Comparison of ENCODE assay signal across 25 cellular contexts in the genomic region with DNA sequence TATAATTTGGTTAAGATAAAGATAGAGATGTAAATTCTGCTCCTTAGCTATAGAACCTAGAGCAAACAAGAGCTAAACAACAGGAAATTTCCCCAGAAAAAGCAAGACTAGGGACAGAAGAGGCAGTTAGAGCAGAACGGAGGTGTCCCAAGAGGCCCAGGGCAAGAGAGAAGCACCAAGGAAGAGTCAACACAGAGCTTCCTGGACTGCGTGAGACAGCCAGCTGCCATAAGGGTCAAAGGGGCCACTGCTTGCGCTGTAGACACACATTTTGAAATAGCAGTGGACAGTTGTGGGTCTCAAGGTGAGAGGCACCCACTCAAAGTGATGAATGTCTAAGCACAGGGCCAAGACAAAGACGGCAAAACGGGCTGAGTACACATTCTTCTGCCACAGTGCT.
"Had no signal": no experiment of that assay in that cellular context is flagged by ENCODE, and none has a peak within 500 bp of the region (broad histone marks: within the 10 kb centered on the region; RNA-seq: fewer than 3 reads in every experiment).

No MANE protein-coding gene starts in this region.

- H3K27me3 Mint-ChIP-seq: activated CD4-positive, alpha-beta memory T cell treated with anti-CD3 and anti-CD28 coated beads, Interleukin-2, amount 10 ng/mL, durations not matched to agents 7 days and 5 days; activated CD4-positive, alpha-beta T cell treated with anti-CD3 and anti-CD28 coated beads, Interleukin-2, amount 10 ng/mL, durations not matched to agents 7 days and 5 days; activated naive CD8-positive, alpha-beta T cell; activated T-helper 17 cell treated with anti-CD3 and anti-CD28 coated beads, Interleukin-2, amount 50 U/mL, for 72 hours had no signal

- H3K36me3 ChIP-seq: brain microvascular endothelial cell, cardiac muscle cell, Peyer's patch had no signal

- H3K4me1 Mint-ChIP-seq: activated CD4-positive, alpha-beta memory T cell treated with anti-CD3 and anti-CD28 coated beads, Interleukin-2, amount 10 ng/mL, durations not matched to agents 7 days and 5 days; activated CD4-positive, alpha-beta T cell treated with anti-CD3 and anti-CD28 coated beads, Interleukin-2, amount 10 ng/mL, durations not matched to agents 7 days and 5 days; activated T-helper 17 cell treated with anti-CD3 and anti-CD28 coated beads, Interleukin-2, amount 50 U/mL, for 72 hours had no signal

- DNase-seq: activated CD4-positive, alpha-beta memory T cell treated with anti-CD3 and anti-CD28 coated beads, Interleukin-2, amount 10 ng/mL, durations not matched to agents 7 days and 5 days; activated CD4-positive, alpha-beta T cell treated with anti-CD3 and anti-CD28 coated beads, Interleukin-2, amount 10 ng/mL, durations not matched to agents 7 days and 5 days; activated CD4-positive, CD25-positive, alpha-beta regulatory T cell; activated gamma-delta T cell; activated naive CD4-positive, alpha-beta T cell treated with anti-CD3 and anti-CD28 coated beads for 36 hours; activated T-cell treated with anti-CD3 and anti-CD28 coated beads for 4 hours; activated T-cell treated with anti-CD3 and anti-CD28 coated beads, Interleukin-2, amount 50 U/mL, for 48 hours; amygdala; brain microvascular endothelial cell; MV-4-11; NCI-H1092 treated with DMSO at 0.1 percent for 48 hours; NCI-H1417 treated with DMSO at 0.1 percent for 48 hours; NCI-H1694; NCI-H2029; NCI-H2107; NCI-H2171 treated with DMSO at 0.1 percent for 48 hours; NCI-H226; Peyer's patch; Right ventricle myocardium superior; T-helper 9 cell had no signal

- ATAC-seq: activated T-helper 17 cell treated with anti-CD3 and anti-CD28 coated beads, Interleukin-2, amount 50 U/mL, for 72 hours had no signal

- H3K9me3 Mint-ChIP-seq: activated naive CD4-positive, alpha-beta T cell treated with anti-CD3 and anti-CD28 coated beads for 36 hours; activated T-helper 17 cell treated with anti-CD3 and anti-CD28 coated beads, Interleukin-2, amount 50 U/mL, for 72 hours had no signal

- H3K27me3 ChIP-seq: brain microvascular endothelial cell, cardiac muscle cell, Peyer's patch had no signal

- H3K4me3 Mint-ChIP-seq: activated CD4-positive, alpha-beta memory T cell treated with anti-CD3 and anti-CD28 coated beads, Interleukin-2, amount 10 ng/mL, durations not matched to agents 7 days and 5 days; activated CD4-positive, alpha-beta T cell treated with anti-CD3 and anti-CD28 coated beads, Interleukin-2, amount 10 ng/mL, durations not matched to agents 7 days and 5 days; activated naive CD4-positive, alpha-beta T cell treated with anti-CD3 and anti-CD28 coated beads for 36 hours; activated naive CD8-positive, alpha-beta T cell; activated T-helper 17 cell treated with anti-CD3 and anti-CD28 coated beads, Interleukin-2, amount 50 U/mL, for 72 hours; T-helper 1 cell treated with Interleukin-12 subunit alpha and Interleukin-12 subunit beta and Interleukin-4 antibody, amounts not matched to agents 30 μg/mL and 1 μg/mL, for 36 hours had no signal

- H3K4me3 ChIP-seq: cardiac muscle cell, Peyer's patch had no signal

- H3K27ac ChIP-seq: brain microvascular endothelial cell, cardiac muscle cell, Peyer's patch, RWPE1 had no signal

- H3K9me3 ChIP-seq: Peyer's patch had no signal

- H3K4me1 ChIP-seq: Peyer's patch had no signal

- H3K27ac Mint-ChIP-seq: activated CD4-positive, alpha-beta memory T cell treated with anti-CD3 and anti-CD28 coated beads, Interleukin-2, amount 10 ng/mL, durations not matched to agents 7 days and 5 days; activated CD4-positive, alpha-beta T cell treated with anti-CD3 and anti-CD28 coated beads, Interleukin-2, amount 10 ng/mL, durations not matched to agents 7 days and 5 days; activated naive CD4-positive, alpha-beta T cell treated with anti-CD3 and anti-CD28 coated beads for 36 hours; activated naive CD8-positive, alpha-beta T cell; activated T-helper 17 cell treated with anti-CD3 and anti-CD28 coated beads, Interleukin-2, amount 50 U/mL, for 72 hours; T-helper 1 cell treated with Interleukin-12 subunit alpha and Interleukin-12 subunit beta and Interleukin-4 antibody, amounts not matched to agents 30 μg/mL and 1 μg/mL, for 36 hours had no signal
